ENCODE assay signal across 8 cellular contexts in genomic region chr18:13611616-13612110, GRCh38.
DNase-seq lines count a peak whose midpoint lies in the region; ATAC-seq, FAIRE-seq and TF ChIP-seq lines count a peak whose summit lies in the region.

No MANE protein-coding gene starts in this region.

- H3K36me3 ChIP-seq in CD4-positive, alpha-beta memory T cell (ENCODE audit: insufficient read depth, low read length): no peaks in the 10 kb centered on the region
- H3K36me3 ChIP-seq in breast epithelium (no peaks in the 10 kb centered on the region), keratinocyte (ENCODE audit: control insufficient read depth in 2 of 2, extremely low read depth in 1 of 2, insufficient read depth in 2 of 2, low read length in 2 of 2) (no peaks in the 10 kb centered on the region)

- TF ChIP-seq CTCF in breast epithelium (IDR thresholded peaks at IDR 0.05): no peak
- TF ChIP-seq CTCF in keratinocyte (optimal IDR thresholded peaks at IDR 0.05 in 1 of 3, IDR thresholded peaks at IDR 0.05 in 1 of 3, conservative IDR thresholded peaks at IDR 0.05 in 1 of 3; ENCODE audit: extremely low read depth in 1 of 3, insufficient read depth in 2 of 3, low read length in 3 of 3): no peak
- TF ChIP-seq CTCF in GM13976 (IDR thresholded peaks at IDR 0.05; ENCODE audit: borderline replicate concordance, control extremely low read depth, extremely low read depth, insufficient read depth, missing control alignments): no peak

- H4K20me1 ChIP-seq in keratinocyte (ENCODE audit: control insufficient read depth, extremely low read depth, insufficient read depth, low read length): no peaks in the 10 kb centered on the region

- CTCF ChIA-PET in CD4-positive, alpha-beta memory T cell (lab: Charles Lee; ENCODE audit: partially characterized antibody): interaction anchor here (0.8 to 1.9 kb wide), 7 partner anchors 18 to 395 kb away, joined by 3 to 11 read pairs (median 3); no protein-coding TSS in a partner anchor

- H3K4me2 ChIP-seq in keratinocyte (ENCODE audit: control insufficient read depth, extremely low read depth, insufficient read depth, low read depth, low read length): peak overlapping the region; percentile 68

- intact Hi-C loops in CD4-positive, alpha-beta memory T cell (cut with micrococcal nuclease): loop anchor here (1.0 to 5.0 kb wide), 4 partner anchors 54 to 474 kb away; no protein-coding TSS in a partner anchor
- intact Hi-C loops in breast epithelium (cut with DNase I; ENCODE audit: low total_unique reads): no loop called here

- H3K4me1 ChIP-seq in CD4-positive, alpha-beta memory T cell (ENCODE audit: insufficient read depth, low read length): peaks cover 81% of the 10 kb centered on the region
- H3K4me1 ChIP-seq in breast epithelium (peaks cover 0 to 3% of the 10 kb centered on the region in 2 donors), keratinocyte (ENCODE audit: control insufficient read depth, extremely low read depth, insufficient read depth, low read length) (peaks cover 9% of the 10 kb centered on the region)

- H2AFZ ChIP-seq in keratinocyte (ENCODE audit: control insufficient read depth, low read length): peak overlapping the region; percentile 59

- POLR2A ChIA-PET in CD4-positive, alpha-beta memory T cell (lab: Charles Lee; ENCODE audit: partially characterized antibody): interaction anchor here (0.6 to 3.8 kb wide), 11 partner anchors 13 to 1666 kb away, joined by 3 to 21 read pairs (median 3); partner anchors contain the start of genes FAM210A, LDLRAD4, PTPN2 and RNMT

- TF ChIP-seq POLR2A in breast epithelium (IDR thresholded peaks at IDR 0.05): no peak

- peaks cover 0 to 2% of the 10 kb centered on the region in 2 donors for H3K36me3 Mint-ChIP-seq in CD4-positive, alpha-beta memory T cell

- no peak overlapping the region for H3K9ac ChIP-seq in keratinocyte (ENCODE audit: control insufficient read depth, extremely low read depth, insufficient read depth, low read length)

- ATAC-seq in GM21367 (IDR thresholded peaks at IDR 0.05; ENCODE audit: unreplicated experiment): peak; percentile 2
- peak; percentile 3 for ATAC-seq in stimulated activated naive CD8-positive, alpha-beta T cell treated with anti-CD3 and anti-CD28 coated beads, Interleukin-15, amount 100 ng/mL, for 72 hours

- in situ Hi-C loops in GM13976 (cut with MboI; ENCODE audit: low sequenced_read_pairs, unreplicated experiment): loop anchor here (5.0 kb wide), 1 partner anchor 44 kb away; no protein-coding TSS in a partner anchor

- H3K9me1 ChIP-seq in keratinocyte (ENCODE audit: control insufficient read depth, extremely low read depth, insufficient read depth, low read length): no peaks in the 10 kb centered on the region

- H3K27ac ChIP-seq in CD4-positive, alpha-beta memory T cell (ENCODE audit: low read depth, low read length): peak overlapping the region; percentile 11
- H3K27ac ChIP-seq in breast epithelium: peak overlapping the region; percentile 52 to 67
- H3K27ac ChIP-seq in keratinocyte (ENCODE audit: control insufficient read depth, insufficient read depth, low read length): no peak overlapping the region

- no peaks in the 10 kb centered on the region for H3K27me3 ChIP-seq in CD4-positive, alpha-beta memory T cell (ENCODE audit: insufficient read depth, low read length)
- H3K27me3 ChIP-seq in breast epithelium (no peaks in the 10 kb centered on the region), keratinocyte (ENCODE audit: control insufficient read depth, extremely low read depth, insufficient read depth, low read length) (peaks cover 39% of the 10 kb centered on the region)

- H3K4me3 Mint-ChIP-seq in CD4-positive, alpha-beta memory T cell: peak overlapping the region; percentile 78 to 96 (median 88)
- H3K4me3 Mint-ChIP-seq in stimulated activated naive CD8-positive, alpha-beta T cell treated with anti-CD3 and anti-CD28 coated beads, Interleukin-15, amount 100 ng/mL, for 72 hours: peak overlapping the region; percentile 83 to 85

- no peak for DNase-seq in CD4-positive, alpha-beta memory T cell
- DNase-seq in M059J (ENCODE audit: low read depth) (peak; percentile 8), breast epithelium (ENCODE audit: low spot score in 2 of 2) (no peak), keratinocyte (ENCODE audit: low read depth, low spot score) (no peak), NCI-H2196 (lab: John Stamatoyannopoulos, UW; ENCODE audit: unreplicated experiment) (no peak), GM13976 (ENCODE audit: low spot score) (no peak)
- DNase-seq in stimulated activated naive CD8-positive, alpha-beta T cell treated with anti-CD3 and anti-CD28 coated beads, Interleukin-15, amount 100 ng/mL, for 72 hours: no peak

- no peaks in the 10 kb centered on the region for H3K9me3 ChIP-seq in CD4-positive, alpha-beta memory T cell (ENCODE audit: control insufficient read depth in 1 of 2, low read length in 2 of 2)
- no peaks in the 10 kb centered on the region for H3K9me3 ChIP-seq in breast epithelium
- H3K9me3 ChIP-seq in keratinocyte (ENCODE audit: control insufficient read depth, low read depth, low read length): no peaks in the 10 kb centered on the region

- peak overlapping the region; percentile 34 to 51 for H3K4me3 ChIP-seq in CD4-positive, alpha-beta memory T cell (ENCODE audit: low read length in 2 of 2)
- H3K4me3 ChIP-seq in breast epithelium (peak overlapping the region; percentile 38 to 63 (median 41)), keratinocyte (ENCODE audit: control insufficient read depth in 2 of 3, extremely low read depth in 1 of 3, insufficient read depth in 2 of 3, low read depth in 1 of 3, low read length in 3 of 3) (peak overlapping the region in 1 of 3 experiments; percentile 41)

- H3K9me3 Mint-ChIP-seq in CD4-positive, alpha-beta memory T cell: no peaks in the 10 kb centered on the region
- H3K9me3 Mint-ChIP-seq in stimulated activated naive CD8-positive, alpha-beta T cell treated with anti-CD3 and anti-CD28 coated beads, Interleukin-15, amount 100 ng/mL, for 72 hours: no peaks in the 10 kb centered on the region

- no peak for FAIRE-seq in keratinocyte (lab: Jason Lieb, UNC)

- dilution Hi-C loops in keratinocyte (cut with MboI; ENCODE audit: extremely low pct_ligation_motif_present, low sequenced_read_pairs): no loop called here

- peak overlapping the region; percentile 83 to 96 (median 91) for H3K27ac Mint-ChIP-seq in CD4-positive, alpha-beta memory T cell
- H3K27ac Mint-ChIP-seq in stimulated activated naive CD8-positive, alpha-beta T cell treated with anti-CD3 and anti-CD28 coated beads, Interleukin-15, amount 100 ng/mL, for 72 hours: peak overlapping the region; percentile 86

- no peaks in the 10 kb centered on the region for H3K27me3 Mint-ChIP-seq in CD4-positive, alpha-beta memory T cell
- H3K27me3 Mint-ChIP-seq in stimulated activated naive CD8-positive, alpha-beta T cell treated with anti-CD3 and anti-CD28 coated beads, Interleukin-15, amount 100 ng/mL, for 72 hours: no peaks in the 10 kb centered on the region

- H3K4me1 Mint-ChIP-seq in CD4-positive, alpha-beta memory T cell: peaks cover 68 to 85% (median 76%) of the 10 kb centered on the region in 4 donors
- H3K4me1 Mint-ChIP-seq in stimulated activated naive CD8-positive, alpha-beta T cell treated with anti-CD3 and anti-CD28 coated beads, Interleukin-15, amount 100 ng/mL, for 72 hours: peaks cover 89% of the 10 kb centered on the region

- H3K79me2 ChIP-seq in keratinocyte (ENCODE audit: control insufficient read depth, insufficient read depth, low read length): no peaks in the 10 kb centered on the region
